In the genomic region with DNA sequence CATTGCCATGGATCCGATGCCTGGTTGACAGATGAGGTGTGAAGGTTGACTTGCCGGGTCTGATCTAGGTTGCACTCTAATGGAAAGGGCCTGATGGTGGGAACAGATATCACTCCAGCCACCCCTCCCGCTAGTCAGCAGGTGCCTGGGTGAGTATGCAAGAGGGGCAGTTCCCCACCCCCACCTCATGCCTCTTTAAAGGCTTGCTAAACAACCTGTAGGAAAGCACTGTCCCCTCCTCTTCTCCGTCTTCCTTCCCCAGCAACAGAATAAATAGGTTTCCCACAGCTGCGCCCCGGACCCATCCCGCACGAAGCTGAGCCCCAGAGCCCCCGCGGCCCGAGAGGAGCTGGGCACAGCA, we compare ENCODE assay signal across 13 cellular contexts. TPM values are rescaled to one million over a fixed set of nuclear protein-coding genes. Genes with fewer than 3 reads are reported as not detected.
A peak's percentile ranks its signal among the peaks of the same experiment; 100 is the strongest.
DNase-seq lines count a peak whose midpoint lies in the region; ATAC-seq and TF ChIP-seq lines count a peak whose summit lies in the region.
"Had no signal": no experiment of that assay in that cellular context is flagged by ENCODE, and none has a peak within 500 bp of the region (broad histone marks: within the 10 kb centered on the region; RNA-seq: fewer than 3 reads in every experiment).

No MANE protein-coding gene starts in this region.

- H3K27ac Mint-ChIP-seq in CD8-positive, alpha-beta T cell, result no peak overlapping the region
- H3K27ac Mint-ChIP-seq in IgD-negative memory B cell (no peak overlapping the region), progenitor cell of endocrine pancreas (no peak overlapping the region)

- H3K9me3 ChIP-seq in CD8-positive, alpha-beta T cell (ENCODE audit: low read length), result no peaks in the 10 kb centered on the region
- no peaks in the 10 kb centered on the region for H3K9me3 ChIP-seq in esophagus squamous epithelium
- H3K9me3 ChIP-seq: body of pancreas had no signal

- no peak for ATAC-seq in CD8-positive, alpha-beta T cell
- ATAC-seq in GM19328 (IDR thresholded peaks at IDR 0.05; ENCODE audit: unreplicated experiment), result no peak
- no peak for ATAC-seq in HG03095 (IDR thresholded peaks at IDR 0.05; ENCODE audit: unreplicated experiment)

- no peaks in the 10 kb centered on the region for H3K36me3 ChIP-seq in CD8-positive, alpha-beta T cell (ENCODE audit: insufficient read depth, low read length)
- H3K36me3 ChIP-seq in esophagus squamous epithelium, result no peaks in the 10 kb centered on the region

- peaks cover 34% of the 10 kb centered on the region for H3K27me3 ChIP-seq in CD8-positive, alpha-beta T cell (ENCODE audit: insufficient read depth, low read length)
- peaks cover 15 to 100% (median 38%) of the 10 kb centered on the region in 4 donors for H3K27me3 ChIP-seq in esophagus squamous epithelium

- H3K27ac ChIP-seq in CD8-positive, alpha-beta T cell (ENCODE audit: low read depth, low read length), result no peak overlapping the region
- no peak overlapping the region for H3K27ac ChIP-seq in esophagus squamous epithelium
- H3K27ac ChIP-seq: body of pancreas had no signal

- H3K4me3 Mint-ChIP-seq in CD8-positive, alpha-beta T cell, result peak overlapping the region; percentile 73
- H3K4me3 Mint-ChIP-seq in IgD-negative memory B cell, result peak overlapping the region; percentile 60 to 85 (median 70)
- H3K4me3 Mint-ChIP-seq in progenitor cell of endocrine pancreas (ENCODE audit: low read depth), result peak overlapping the region; percentile 78

- no peak for TF ChIP-seq POLR2A in esophagus squamous epithelium (IDR thresholded peaks at IDR 0.05)

- H3K4me1 Mint-ChIP-seq in CD8-positive, alpha-beta T cell (ENCODE audit: low read depth), result peaks cover 11% of the 10 kb centered on the region
- peaks cover 0 to 7% (median 7%) of the 10 kb centered on the region in 3 donors for H3K4me1 Mint-ChIP-seq in IgD-negative memory B cell
- peaks cover 11% of the 10 kb centered on the region for H3K4me1 Mint-ChIP-seq in progenitor cell of endocrine pancreas (ENCODE audit: low read depth)

- no peaks in the 10 kb centered on the region for H3K36me3 Mint-ChIP-seq in CD8-positive, alpha-beta T cell
- H3K36me3 Mint-ChIP-seq in IgD-negative memory B cell (no peaks in the 10 kb centered on the region), progenitor cell of endocrine pancreas (ENCODE audit: insufficient read depth) (no peaks in the 10 kb centered on the region)

- 32 to 65% methylated on average over 3 of the region's 11 CpGs for WGBS in esophagus squamous epithelium, 2 donors

- CTCF ChIA-PET in CD8-positive, alpha-beta T cell (lab: Charles Lee), result no interaction called here

- intact Hi-C loops in CD8-positive, alpha-beta T cell (cut with DNase I, micrococcal nuclease), result no loop called here
- intact Hi-C loops in esophagus squamous epithelium (cut with DNase I), result no loop called here

- no peak for DNase-seq in CD8-positive, alpha-beta T cell
- DNase-seq in esophagus squamous epithelium (lab: John Stamatoyannopoulos, UW) (no peak), progenitor cell of endocrine pancreas (ENCODE audit: low spot score, unreplicated experiment) (no peak), T1000 (lab: John Stamatoyannopoulos, UW) (no peak), NCI-H2227 (lab: John Stamatoyannopoulos, UW; ENCODE audit: unreplicated experiment) (no peak)
- DNase-seq: activated CD4-positive, alpha-beta T cell treated with anti-CD3 and anti-CD28 coated beads, Interleukin-2, amount 50 U/mL, for 1 hour; EL; NCI-H187 treated with DMSO at 0.1 percent for 48 hours; SHP77 had no signal

- H3K9me3 Mint-ChIP-seq in CD8-positive, alpha-beta T cell, result peaks cover 2% of the 10 kb centered on the region
- peaks cover 0 to 4% (median 0%) of the 10 kb centered on the region in 3 donors for H3K9me3 Mint-ChIP-seq in IgD-negative memory B cell
- no peaks in the 10 kb centered on the region for H3K9me3 Mint-ChIP-seq in progenitor cell of endocrine pancreas (ENCODE audit: low read depth)

- H3K27me3 Mint-ChIP-seq in CD8-positive, alpha-beta T cell (ENCODE audit: low read depth), result peaks cover 73% of the 10 kb centered on the region
- H3K27me3 Mint-ChIP-seq in IgD-negative memory B cell, result peaks cover 58% of the 10 kb centered on the region
- peaks cover 86% of the 10 kb centered on the region for H3K27me3 Mint-ChIP-seq in progenitor cell of endocrine pancreas

- TF ChIP-seq CTCF in CD8-positive, alpha-beta T cell (IDR thresholded peaks at IDR 0.05), result no peak
- TF ChIP-seq CTCF in esophagus squamous epithelium (IDR thresholded peaks at IDR 0.05) (no peak), progenitor cell of endocrine pancreas (IDR thresholded peaks at IDR 0.05; ENCODE audit: unreplicated experiment) (no peak)

- POLR2A ChIA-PET in CD8-positive, alpha-beta T cell (lab: Charles Lee), result no interaction called here

- no peak overlapping the region for H3K4me3 ChIP-seq in CD8-positive, alpha-beta T cell (ENCODE audit: low read depth, low read length)
- H3K4me3 ChIP-seq in esophagus squamous epithelium, result peak overlapping the region in 3 of 4 donors; percentile 45 to 70 (median 48)

- peaks cover 24% of the 10 kb centered on the region for H3K4me1 ChIP-seq in CD8-positive, alpha-beta T cell (ENCODE audit: insufficient read depth, low read length)
- H3K4me1 ChIP-seq in esophagus squamous epithelium, result peaks cover 27 to 40% (median 30%) of the 10 kb centered on the region in 3 donors

RNA-seq across cellular contexts. Expression of gene TMEM132E, which starts 0.7 kb away (rescaled TPM):
- total RNA-seq in CD8-positive, alpha-beta T cell, result not detected
- 0.19 TPM for polyA plus RNA-seq in IgD-negative memory B cell
- total RNA-seq in esophagus squamous epithelium (under 1 TPM in 1 of 4 donors, not detected in 3; 0.19 TPM), progenitor cell of endocrine pancreas (0.05 and 0.13 TPM in 2 replicates)
- total RNA-seq: body of pancreas had no signal
